Comparison of ENCODE assay signal across 8 cellular contexts in the genomic region with DNA sequence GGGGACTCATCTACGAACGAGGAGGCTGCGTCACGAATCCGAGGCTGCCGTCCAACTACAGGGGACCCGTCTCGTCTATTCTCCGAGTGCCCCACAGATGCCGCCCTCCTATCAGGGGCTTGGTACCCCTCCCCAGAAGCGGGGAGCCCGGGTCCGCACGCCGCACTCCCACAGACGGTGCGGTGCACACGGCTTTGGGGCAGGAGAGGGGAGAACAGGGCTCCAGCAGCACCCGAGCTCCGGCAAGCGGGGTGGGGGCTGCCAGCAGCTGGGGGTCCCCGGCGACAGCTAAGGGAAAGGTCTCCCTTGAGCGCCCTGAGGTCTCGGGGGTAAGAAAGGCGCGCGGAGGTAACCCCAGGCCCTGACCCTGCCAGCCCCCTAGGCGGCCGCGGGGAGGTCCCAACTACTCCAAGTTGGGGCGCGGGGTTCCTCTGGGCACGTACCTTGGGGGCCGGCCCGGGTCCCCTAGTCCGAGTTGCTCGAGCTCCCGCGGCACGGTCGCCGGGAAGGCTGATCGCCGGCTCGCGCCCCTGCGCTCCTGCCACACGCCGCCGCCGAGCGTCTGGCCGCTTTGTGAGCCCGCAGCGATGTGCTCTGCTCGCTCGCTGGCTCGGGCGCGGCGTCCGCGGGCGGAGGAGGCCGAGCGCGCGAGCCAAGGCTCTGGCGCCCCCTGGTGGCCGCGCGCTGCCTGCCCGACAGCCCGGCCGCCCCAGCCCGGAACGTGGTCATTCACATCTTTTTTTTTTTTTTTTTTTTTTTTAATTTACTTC. TPM values are rescaled to one million over a fixed set of nuclear protein-coding genes. Genes with fewer than 3 reads are reported as not detected.
DNase-seq lines count a peak whose midpoint lies in the region; ATAC-seq and TF ChIP-seq lines count a peak whose summit lies in the region.

A gene (minus strand): TSS at position 591 of the 770 bp plus-strand sequence.

- H3K27ac ChIP-seq in mesodermal cell (ENCODE audit: low read depth, low read length, severe bottlenecking): no peak within 1 kb of the TSS

- 1 to 3% methylated on average over 26 to 56 of the region's 78 CpGs for WGBS in mesodermal cell (ENCODE audit: insufficient coverage in 2 of 2), 2 experiments

- peak; percentile 0 to 15 for DNase-seq in AML-193 (lab: John Stamatoyannopoulos, UW)
- DNase-seq in NCI-H526 (lab: John Stamatoyannopoulos, UW): peak; percentile 59 to 93
- DNase-seq in activated CD8-positive, alpha-beta memory T cell treated with anti-CD3 and anti-CD28 coated beads for 48 hours (ENCODE audit: low read depth in 2 of 3, low spot score in 2 of 3): peak; percentile 28 to 45 (median 36)
- DNase-seq in epithelial cell of esophagus (ENCODE audit: low read depth): peak; percentile 80
- peak; percentile 55 for DNase-seq in stimulated activated CD8-positive, alpha-beta memory T cell treated with anti-CD3 and anti-CD28 coated beads, Interleukin-4, amount 100 ng/mL, for 24 hours (ENCODE audit: low read depth)

- H3K4me1 ChIP-seq in mesodermal cell (ENCODE audit: control insufficient read depth, insufficient read depth, low read length, poor library complexity, severe bottlenecking): no peaks in the 10 kb centered on the region

- peak; percentile 21 for TF ChIP-seq CTCF in epithelial cell of esophagus (IDR thresholded peaks at IDR 0.05; ENCODE audit: insufficient read depth, low read depth, low read length, missing control alignments)

- ATAC-seq in GM18868 (IDR thresholded peaks at IDR 0.05; ENCODE audit: unreplicated experiment): peak; percentile 92
- ATAC-seq in HG03103 (IDR thresholded peaks at IDR 0.05; ENCODE audit: low read depth, unreplicated experiment): peak; percentile 94

- no peaks in the 10 kb centered on the region for H3K9me3 ChIP-seq in mesodermal cell (ENCODE audit: control insufficient read depth, low read length)

- H3K36me3 ChIP-seq in mesodermal cell (ENCODE audit: control insufficient read depth, insufficient read depth, low read length): no peaks in the 10 kb centered on the region

- H3K4me3 ChIP-seq in epithelial cell of esophagus (ENCODE audit: low read length): peak within 1 kb of the TSS; percentile 48
- H3K4me3 ChIP-seq in mesodermal cell (ENCODE audit: extremely low read depth, insufficient read depth, low read length, poor library complexity, severe bottlenecking): peak within 1 kb of the TSS; percentile 46

RNA-seq across cellular contexts. Expression of the gene that starts here (rescaled TPM):
- 10.5 TPM for polyA plus RNA-seq in mesodermal cell (2013, experiment 1 of 2)
- polyA plus RNA-seq in mesodermal cell (2013, experiment 2 of 2): 9.4 TPM

Comparison
In these comparisons a context has a peak if more than half of its experiments do, and no peak if none do; other contexts are left out.
1. DNase-seq: peak in every context shown above with its lines; median percentile 80 in epithelial cell of esophagus; 76 in NCI-H526; 55 in stimulated activated CD8-positive, alpha-beta memory T cell treated with anti-CD3 and anti-CD28 coated beads, Interleukin-4, amount 100 ng/mL, for 24 hours; 36 in activated CD8-positive, alpha-beta memory T cell treated with anti-CD3 and anti-CD28 coated beads for 48 hours; 8 in AML-193.